ENCODE assay signal across 1 cellular context in genomic region chr3:42055291-42055690, GRCh38.
TF ChIP-seq lines count a peak whose summit lies in the region.

No MANE protein-coding gene starts in this region.

TF ChIP-seq in HepG2, 621 proteins besides CTCF, POLR2A, EP300 and RAD21 (continued from another document and continues in another):
- TF ChIP-seq SOX13 (IDR thresholded peaks at IDR 0.05) (no peak), SOX13 (CRISPR knock-in tag; conservative IDR thresholded peaks at IDR 0.05 in 1 of 2, IDR thresholded peaks at IDR 0.05 in 1 of 2) (peak in 1 of 2 experiments; percentile 86; a peak in 2 of 4 replicates), PTBP1 (IDR thresholded peaks at IDR 0.05; ENCODE audit: low read depth, low read length, poor library complexity, severe bottlenecking) (no peak), TBL1XR1 (IDR thresholded peaks at IDR 0.05; ENCODE audit: borderline replicate concordance, low read length, partially characterized antibody) (no peak), ZMYM4 (CRISPR knock-in tag; IDR thresholded peaks at IDR 0.05) (0 out of 2 replicates have a peak, but pooled peaks have one; percentile 37), KDM3A (CRISPR knock-in tag; IDR thresholded peaks at IDR 0.05; ENCODE audit: low read depth) (no peak), SMAD9 (CRISPR knock-in tag; IDR thresholded peaks at IDR 0.05) (no peak), MAFK (conservative IDR thresholded peaks at IDR 0.05 in 1 of 2, IDR thresholded peaks at IDR 0.05 in 1 of 2; ENCODE audit: low read length in 2 of 2) (no peak), ZNF317 (CRISPR knock-in tag; IDR thresholded peaks at IDR 0.05) (0 out of 2 replicates have a peak, but pooled peaks have one; percentile 21), ZNF441 (CRISPR knock-in tag; IDR thresholded peaks at IDR 0.05; ENCODE audit: borderline replicate concordance) (no peak), ZNF230 (CRISPR knock-in tag; IDR thresholded peaks at IDR 0.05) (no peak), ZNF484 (CRISPR knock-in tag; IDR thresholded peaks at IDR 0.05; ENCODE audit: borderline replicate concordance, low read depth) (no peak), PHF20 (CRISPR knock-in tag; IDR thresholded peaks at IDR 0.05) (no peak), MTERF4 (CRISPR knock-in tag; IDR thresholded peaks at IDR 0.05) (no peak), CCDC6 (CRISPR knock-in tag; IDR thresholded peaks at IDR 0.05) (no peak), ZC3H4 (CRISPR knock-in tag; IDR thresholded peaks at IDR 0.05; ENCODE audit: borderline replicate concordance) (no peak), ZNF605 (CRISPR knock-in tag; IDR thresholded peaks at IDR 0.05) (no peak), NR3C1 (CRISPR knock-in tag; IDR thresholded peaks at IDR 0.05) (no peak), ZZZ3 (CRISPR knock-in tag; IDR thresholded peaks at IDR 0.05; ENCODE audit: borderline replicate concordance) (no peak), ZNF570 (CRISPR knock-in tag; IDR thresholded peaks at IDR 0.05; ENCODE audit: borderline replicate concordance) (no peak), PAF1 (CRISPR knock-in tag; IDR thresholded peaks at IDR 0.05) (no peak), RXRB (CRISPR knock-in tag; IDR thresholded peaks at IDR 0.05; ENCODE audit: borderline replicate concordance) (peak; percentile 61; the same call in 1 of the 2 replicates), ZNF44 (CRISPR knock-in tag; IDR thresholded peaks at IDR 0.05) (no peak), ZBTB38 (CRISPR knock-in tag; IDR thresholded peaks at IDR 0.05) (no peak), ZNF672 (CRISPR knock-in tag; IDR thresholded peaks at IDR 0.05) (no peak), ZBTB1 (CRISPR knock-in tag; IDR thresholded peaks at IDR 0.05; ENCODE audit: borderline replicate concordance) (no peak), NR1H2 (CRISPR knock-in tag; IDR thresholded peaks at IDR 0.05; ENCODE audit: borderline replicate concordance, low read depth) (no peak), NFE2L2 (IDR thresholded peaks at IDR 0.05; ENCODE audit: low read length) (no peak), RCOR2 (CRISPR knock-in tag; IDR thresholded peaks at IDR 0.05) (peak; percentile 55; the same call in 1 of the 2 replicates), ZNF263 (CRISPR knock-in tag; IDR thresholded peaks at IDR 0.05) (no peak), ZNF674 (CRISPR knock-in tag; IDR thresholded peaks at IDR 0.05; ENCODE audit: low read depth) (no peak), SRY (CRISPR knock-in tag; IDR thresholded peaks at IDR 0.05) (no peak), ZNF34 (CRISPR knock-in tag; IDR thresholded peaks at IDR 0.05; ENCODE audit: borderline replicate concordance) (no peak), ETV5 (CRISPR knock-in tag; IDR thresholded peaks at IDR 0.05; ENCODE audit: borderline replicate concordance) (no peak), ZNF530 (CRISPR knock-in tag; IDR thresholded peaks at IDR 0.05; ENCODE audit: low read depth) (no peak), MAFG (CRISPR knock-in tag; IDR thresholded peaks at IDR 0.05) (no peak), DPF2 (CRISPR knock-in tag; IDR thresholded peaks at IDR 0.05; ENCODE audit: borderline replicate concordance, low read depth) (0 out of 2 replicates have a peak, but pooled peaks have one; percentile 33), RBAK (CRISPR knock-in tag; IDR thresholded peaks at IDR 0.05) (no peak), SMAD1 (CRISPR knock-in tag; IDR thresholded peaks at IDR 0.05; ENCODE audit: borderline replicate concordance, low read depth) (no peak), KDM2A (CRISPR knock-in tag; IDR thresholded peaks at IDR 0.05; ENCODE audit: borderline replicate concordance, low read depth) (no peak), FUBP1 (CRISPR knock-in tag; IDR thresholded peaks at IDR 0.05; ENCODE audit: borderline replicate concordance) (no peak), CBX5 (CRISPR knock-in tag; IDR thresholded peaks at IDR 0.05; ENCODE audit: borderline replicate concordance) (no peak), RXRA (CRISPR knock-in tag; IDR thresholded peaks at IDR 0.05) (no peak)
- TF ChIP-seq, protein P1, sequence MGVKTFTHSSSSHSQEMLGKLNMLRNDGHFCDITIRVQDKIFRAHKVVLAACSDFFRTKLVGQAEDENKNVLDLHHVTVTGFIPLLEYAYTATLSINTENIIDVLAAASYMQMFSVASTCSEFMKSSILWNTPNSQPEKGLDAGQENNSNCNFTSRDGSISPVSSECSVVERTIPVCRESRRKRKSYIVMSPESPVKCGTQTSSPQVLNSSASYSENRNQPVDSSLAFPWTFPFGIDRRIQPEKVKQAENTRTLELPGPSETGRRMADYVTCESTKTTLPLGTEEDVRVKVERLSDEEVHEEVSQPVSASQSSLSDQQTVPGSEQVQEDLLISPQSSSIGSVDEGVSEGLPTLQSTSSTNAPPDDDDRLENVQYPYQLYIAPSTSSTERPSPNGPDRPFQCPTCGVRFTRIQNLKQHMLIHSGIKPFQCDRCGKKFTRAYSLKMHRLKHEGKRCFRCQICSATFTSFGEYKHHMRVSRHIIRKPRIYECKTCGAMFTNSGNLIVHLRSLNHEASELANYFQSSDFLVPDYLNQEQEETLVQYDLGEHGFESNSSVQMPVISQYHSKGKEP (CRISPR knock-in tag; IDR thresholded peaks at IDR 0.05), result no peak
- TF ChIP-seq, protein P2, sequence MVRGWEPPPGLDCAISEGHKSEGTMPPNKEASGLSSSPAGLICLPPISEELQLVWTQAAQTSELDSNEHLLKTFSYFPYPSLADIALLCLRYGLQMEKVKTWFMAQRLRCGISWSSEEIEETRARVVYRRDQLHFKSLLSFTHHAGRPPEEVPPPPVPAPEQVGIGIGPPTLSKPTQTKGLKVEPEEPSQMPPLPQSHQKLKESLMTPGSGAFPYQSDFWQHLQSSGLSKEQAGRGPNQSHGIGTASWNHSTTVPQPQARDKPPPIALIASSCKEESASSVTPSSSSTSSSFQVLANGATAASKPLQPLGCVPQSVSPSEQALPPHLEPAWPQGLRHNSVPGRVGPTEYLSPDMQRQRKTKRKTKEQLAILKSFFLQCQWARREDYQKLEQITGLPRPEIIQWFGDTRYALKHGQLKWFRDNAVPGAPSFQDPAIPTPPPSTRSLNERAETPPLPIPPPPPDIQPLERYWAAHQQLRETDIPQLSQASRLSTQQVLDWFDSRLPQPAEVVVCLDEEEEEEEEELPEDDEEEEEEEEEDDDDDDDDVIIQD (CRISPR knock-in tag; IDR thresholded peaks at IDR 0.05; ENCODE audit: low read depth), result peak; percentile 79; the same call in 1 of the 2 replicates
- TF ChIP-seq, protein P3, sequence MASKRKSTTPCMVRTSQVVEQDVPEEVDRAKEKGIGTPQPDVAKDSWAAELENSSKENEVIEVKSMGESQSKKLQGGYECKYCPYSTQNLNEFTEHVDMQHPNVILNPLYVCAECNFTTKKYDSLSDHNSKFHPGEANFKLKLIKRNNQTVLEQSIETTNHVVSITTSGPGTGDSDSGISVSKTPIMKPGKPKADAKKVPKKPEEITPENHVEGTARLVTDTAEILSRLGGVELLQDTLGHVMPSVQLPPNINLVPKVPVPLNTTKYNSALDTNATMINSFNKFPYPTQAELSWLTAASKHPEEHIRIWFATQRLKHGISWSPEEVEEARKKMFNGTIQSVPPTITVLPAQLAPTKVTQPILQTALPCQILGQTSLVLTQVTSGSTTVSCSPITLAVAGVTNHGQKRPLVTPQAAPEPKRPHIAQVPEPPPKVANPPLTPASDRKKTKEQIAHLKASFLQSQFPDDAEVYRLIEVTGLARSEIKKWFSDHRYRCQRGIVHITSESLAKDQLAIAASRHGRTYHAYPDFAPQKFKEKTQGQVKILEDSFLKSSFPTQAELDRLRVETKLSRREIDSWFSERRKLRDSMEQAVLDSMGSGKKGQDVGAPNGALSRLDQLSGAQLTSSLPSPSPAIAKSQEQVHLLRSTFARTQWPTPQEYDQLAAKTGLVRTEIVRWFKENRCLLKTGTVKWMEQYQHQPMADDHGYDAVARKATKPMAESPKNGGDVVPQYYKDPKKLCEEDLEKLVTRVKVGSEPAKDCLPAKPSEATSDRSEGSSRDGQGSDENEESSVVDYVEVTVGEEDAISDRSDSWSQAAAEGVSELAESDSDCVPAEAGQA (IDR thresholded peaks at IDR 0.05; ENCODE audit: low read depth), result no peak
- TF ChIP-seq, protein P3 (CRISPR knock-in tag; IDR thresholded peaks at IDR 0.05; ENCODE audit: borderline replicate concordance), result no peak
- TF ChIP-seq, protein P4, sequence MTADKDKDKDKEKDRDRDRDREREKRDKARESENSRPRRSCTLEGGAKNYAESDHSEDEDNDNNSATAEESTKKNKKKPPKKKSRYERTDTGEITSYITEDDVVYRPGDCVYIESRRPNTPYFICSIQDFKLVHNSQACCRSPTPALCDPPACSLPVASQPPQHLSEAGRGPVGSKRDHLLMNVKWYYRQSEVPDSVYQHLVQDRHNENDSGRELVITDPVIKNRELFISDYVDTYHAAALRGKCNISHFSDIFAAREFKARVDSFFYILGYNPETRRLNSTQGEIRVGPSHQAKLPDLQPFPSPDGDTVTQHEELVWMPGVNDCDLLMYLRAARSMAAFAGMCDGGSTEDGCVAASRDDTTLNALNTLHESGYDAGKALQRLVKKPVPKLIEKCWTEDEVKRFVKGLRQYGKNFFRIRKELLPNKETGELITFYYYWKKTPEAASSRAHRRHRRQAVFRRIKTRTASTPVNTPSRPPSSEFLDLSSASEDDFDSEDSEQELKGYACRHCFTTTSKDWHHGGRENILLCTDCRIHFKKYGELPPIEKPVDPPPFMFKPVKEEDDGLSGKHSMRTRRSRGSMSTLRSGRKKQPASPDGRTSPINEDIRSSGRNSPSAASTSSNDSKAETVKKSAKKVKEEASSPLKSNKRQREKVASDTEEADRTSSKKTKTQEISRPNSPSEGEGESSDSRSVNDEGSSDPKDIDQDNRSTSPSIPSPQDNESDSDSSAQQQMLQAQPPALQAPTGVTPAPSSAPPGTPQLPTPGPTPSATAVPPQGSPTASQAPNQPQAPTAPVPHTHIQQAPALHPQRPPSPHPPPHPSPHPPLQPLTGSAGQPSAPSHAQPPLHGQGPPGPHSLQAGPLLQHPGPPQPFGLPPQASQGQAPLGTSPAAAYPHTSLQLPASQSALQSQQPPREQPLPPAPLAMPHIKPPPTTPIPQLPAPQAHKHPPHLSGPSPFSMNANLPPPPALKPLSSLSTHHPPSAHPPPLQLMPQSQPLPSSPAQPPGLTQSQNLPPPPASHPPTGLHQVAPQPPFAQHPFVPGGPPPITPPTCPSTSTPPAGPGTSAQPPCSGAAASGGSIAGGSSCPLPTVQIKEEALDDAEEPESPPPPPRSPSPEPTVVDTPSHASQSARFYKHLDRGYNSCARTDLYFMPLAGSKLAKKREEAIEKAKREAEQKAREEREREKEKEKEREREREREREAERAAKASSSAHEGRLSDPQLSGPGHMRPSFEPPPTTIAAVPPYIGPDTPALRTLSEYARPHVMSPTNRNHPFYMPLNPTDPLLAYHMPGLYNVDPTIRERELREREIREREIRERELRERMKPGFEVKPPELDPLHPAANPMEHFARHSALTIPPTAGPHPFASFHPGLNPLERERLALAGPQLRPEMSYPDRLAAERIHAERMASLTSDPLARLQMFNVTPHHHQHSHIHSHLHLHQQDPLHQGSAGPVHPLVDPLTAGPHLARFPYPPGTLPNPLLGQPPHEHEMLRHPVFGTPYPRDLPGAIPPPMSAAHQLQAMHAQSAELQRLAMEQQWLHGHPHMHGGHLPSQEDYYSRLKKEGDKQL (CRISPR knock-in tag; IDR thresholded peaks at IDR 0.05; ENCODE audit: low read depth), result no peak
- TF ChIP-seq, protein P5, sequence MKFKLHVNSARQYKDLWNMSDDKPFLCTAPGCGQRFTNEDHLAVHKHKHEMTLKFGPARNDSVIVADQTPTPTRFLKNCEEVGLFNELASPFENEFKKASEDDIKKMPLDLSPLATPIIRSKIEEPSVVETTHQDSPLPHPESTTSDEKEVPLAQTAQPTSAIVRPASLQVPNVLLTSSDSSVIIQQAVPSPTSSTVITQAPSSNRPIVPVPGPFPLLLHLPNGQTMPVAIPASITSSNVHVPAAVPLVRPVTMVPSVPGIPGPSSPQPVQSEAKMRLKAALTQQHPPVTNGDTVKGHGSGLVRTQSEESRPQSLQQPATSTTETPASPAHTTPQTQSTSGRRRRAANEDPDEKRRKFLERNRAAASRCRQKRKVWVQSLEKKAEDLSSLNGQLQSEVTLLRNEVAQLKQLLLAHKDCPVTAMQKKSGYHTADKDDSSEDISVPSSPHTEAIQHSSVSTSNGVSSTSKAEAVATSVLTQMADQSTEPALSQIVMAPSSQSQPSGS (CRISPR knock-in tag; IDR thresholded peaks at IDR 0.05), result no peak
